ENCODE assay signal across 18 cellular contexts in genomic region chr1:242178924-242179708, GRCh38.
DNase-seq lines count a peak whose midpoint lies in the region; ATAC-seq, FAIRE-seq and TF ChIP-seq lines count a peak whose summit lies in the region.
"Had no signal": no experiment of that assay in that cellular context is flagged by ENCODE, and none has a peak within 500 bp of the region (broad histone marks: within the 10 kb centered on the region; RNA-seq: fewer than 3 reads in every experiment).

No MANE protein-coding gene starts in this region.

- H3K4me1 ChIP-seq in iPS-20b (ENCODE audit: insufficient read depth, low read length), result peaks cover 19% of the 10 kb centered on the region; the same call in 1 of the 2 replicates
- H3K4me1 ChIP-seq: adrenal gland, heart right ventricle, suprapubic skin had no signal

- H3K9me3 ChIP-seq in iPS-20b (ENCODE audit: insufficient read depth, low read depth, low read length), result no peaks in the 10 kb centered on the region
- H3K9me3 ChIP-seq: adrenal gland, suprapubic skin had no signal

- TF ChIP-seq CTCF in GM20000 (IDR thresholded peaks at IDR 0.05; ENCODE audit: extremely low read depth, missing control alignments), result no peak

- no peak for DNase-seq in GM18507 (ENCODE audit: extremely low spot score, insufficient read length, low read depth)
- DNase-seq in H7, result peak; percentile 26
- peak; percentile 89 for DNase-seq in NCI-H748 (lab: John Stamatoyannopoulos, UW; ENCODE audit: unreplicated experiment)
- no peak for DNase-seq in GM20000 (ENCODE audit: low spot score)
- DNase-seq in RPMI8226, result no peak
- DNase-seq: activated CD4-positive, alpha-beta T cell treated with anti-CD3 and anti-CD28 coated beads, Interleukin-2, amount 50 U/mL, for 4 hours; adrenal gland; erythroblast; heart right ventricle; left ventricle myocardium superior; naive thymus-derived CD8-positive, alpha-beta T cell; NCI-H1694; T1000 had no signal

- H3K36me3 ChIP-seq in H7 (replicated peaks; ENCODE audit: control insufficient read depth, insufficient read depth, low read length) (no peaks in the 10 kb centered on the region), iPS-20b (ENCODE audit: insufficient read depth, low read depth, low read length) (no peaks in the 10 kb centered on the region)
- H3K36me3 ChIP-seq: adrenal gland, heart right ventricle, suprapubic skin had no signal

- H3K9ac ChIP-seq in iPS-20b (ENCODE audit: low read depth, low read length), result no peak overlapping the region

- H3K27ac ChIP-seq in iPS-20b (ENCODE audit: low read length), result no peak overlapping the region
- H3K27ac ChIP-seq: adrenal gland, heart right ventricle, suprapubic skin had no signal

- ATAC-seq in HG03025 (IDR thresholded peaks at IDR 0.05; ENCODE audit: low FRiP score, unreplicated experiment) (no peak), GM21381 (IDR thresholded peaks at IDR 0.05; ENCODE audit: unreplicated experiment) (no peak)
- ATAC-seq: heart right ventricle; K562; left ventricle myocardium superior; naive thymus-derived CD8-positive, alpha-beta T cell had no signal

- H3K27me3 ChIP-seq in H7 (ENCODE audit: control insufficient read depth, insufficient read depth, low read length) (no peaks in the 10 kb centered on the region), iPS-20b (ENCODE audit: insufficient read depth, low read length) (peaks cover 7% of the 10 kb centered on the region; the same call in 1 of the 2 replicates)
- H3K27me3 ChIP-seq: adrenal gland, heart right ventricle, suprapubic skin had no signal

- peak; percentile 33 for FAIRE-seq in GM18507 (lab: Jason Lieb, UNC)
- FAIRE-seq: K562 had no signal

- H3K4me3 ChIP-seq in H7 (ENCODE audit: insufficient read depth, low read depth, low read length), result no peak overlapping the region
- H3K4me3 ChIP-seq in iPS-20b (ENCODE audit: low read length), result peak overlapping the region; percentile 26; the same call in 1 of the 2 replicates
- H3K4me3 ChIP-seq: adrenal gland, heart right ventricle, K562, suprapubic skin had no signal

Comparison
In these comparisons a context has a peak if more than half of its experiments do, and no peak if none do; other contexts are left out.
1. DNase-seq: peak in H7 (single experiment) and NCI-H748 (single experiment); none in GM18507 (single experiment), GM20000 (single experiment) and RPMI8226 (single experiment).